In the genomic region with DNA sequence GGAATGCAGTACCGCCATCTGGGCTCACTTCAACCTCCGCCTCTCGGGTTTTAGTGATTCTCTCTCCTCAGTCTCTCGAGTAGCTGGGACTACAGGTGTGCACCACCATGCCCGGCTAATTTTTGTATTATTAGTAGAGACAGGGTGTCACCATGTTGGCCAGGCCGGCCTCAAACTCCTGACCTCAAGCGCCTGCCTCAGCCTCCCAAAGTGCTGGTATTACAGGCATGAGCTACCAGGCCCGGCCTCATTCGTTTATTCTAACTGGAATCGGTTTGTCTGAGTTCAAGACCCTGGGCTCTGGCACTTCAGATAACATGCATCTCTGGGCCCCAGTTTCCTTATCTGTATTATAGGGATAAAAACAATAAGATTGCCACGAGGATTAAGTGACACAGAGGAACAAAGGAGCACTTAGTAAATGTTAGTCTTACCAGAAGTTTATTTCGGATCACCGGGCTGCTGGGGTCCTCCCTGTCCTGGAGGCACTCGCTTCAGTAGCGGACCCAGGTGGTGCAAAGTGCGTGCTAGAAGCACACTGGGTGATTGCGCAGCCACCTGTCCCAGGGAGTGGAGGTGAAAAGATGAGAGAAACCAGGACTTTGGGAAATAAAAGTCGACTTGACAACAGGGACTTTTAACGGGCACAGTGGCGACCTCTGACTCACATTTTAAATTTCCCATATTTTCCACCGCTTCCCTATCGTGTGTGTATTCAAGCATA, we compare ENCODE assay signal across 8 cellular contexts. TPM values are rescaled to one million over a fixed set of nuclear protein-coding genes. Genes with fewer than 3 reads are reported as not detected.
A peak's percentile ranks its signal among the peaks of the same experiment; 100 is the strongest.
DNase-seq lines count a peak whose midpoint lies in the region; ATAC-seq and TF ChIP-seq lines count a peak whose summit lies in the region.

No MANE protein-coding gene starts in this region.

- no peaks in the 10 kb centered on the region for H4K20me1 ChIP-seq in OCI-LY7 (ENCODE audit: insufficient read depth, low read length)

- peaks cover 0 to 5% of the 10 kb centered on the region in 2 donors for H3K27me3 Mint-ChIP-seq in CD8-positive, alpha-beta memory T cell

- POLR2A ChIA-PET in CD8-positive, alpha-beta memory T cell (lab: Charles Lee), result interaction anchor here (0.6 kb wide), 1 partner anchor 47 kb away, joined by 4 read pairs; no protein-coding TSS in a partner anchor
- POLR2A ChIA-PET in OCI-LY7 (lab: Charles Lee), result interaction anchor here (0.6 to 1.2 kb wide), 11 partner anchors 9 to 1714 kb away, joined by 3 to 8 read pairs (median 3); no protein-coding TSS in a partner anchor

- H3K9me3 Mint-ChIP-seq in CD8-positive, alpha-beta memory T cell, result no peaks in the 10 kb centered on the region

- H3K4me3 Mint-ChIP-seq in CD8-positive, alpha-beta memory T cell, result peak overlapping the region; percentile 72 to 98 (median 94)

- H3K9me3 ChIP-seq in CD8-positive, alpha-beta memory T cell (ENCODE audit: low read length), result no peaks in the 10 kb centered on the region
- H3K9me3 ChIP-seq in OCI-LY7 (ENCODE audit: low read length), result no peaks in the 10 kb centered on the region
- H3K9me3 ChIP-seq in effector memory CD4-positive, alpha-beta T cell (ENCODE audit: control insufficient read depth, low read length), result no peaks in the 10 kb centered on the region
- no peaks in the 10 kb centered on the region for H3K9me3 ChIP-seq in muscle layer of colon (ENCODE audit: low read length)

- CTCF ChIA-PET in CD8-positive, alpha-beta memory T cell (lab: Charles Lee), result interaction anchor here (1.1 kb wide), 1 partner anchor 42 kb away, joined by 4 read pairs; no protein-coding TSS in a partner anchor
- CTCF ChIA-PET in OCI-LY7 (lab: Charles Lee; ENCODE audit: unreplicated experiment), result interaction anchor here (0.6 to 1.5 kb wide), 2 partner anchors 8 to 353 kb away, joined by 3 read pairs; no protein-coding TSS in a partner anchor

- H3K36me3 ChIP-seq in CD8-positive, alpha-beta memory T cell (ENCODE audit: insufficient read depth, low read length), result no peaks in the 10 kb centered on the region
- H3K36me3 ChIP-seq in OCI-LY7 (ENCODE audit: insufficient read depth, low read length) (no peaks in the 10 kb centered on the region), muscle layer of colon (ENCODE audit: insufficient read depth, low read length) (no peaks in the 10 kb centered on the region)
- H3K36me3 ChIP-seq in effector memory CD4-positive, alpha-beta T cell (ENCODE audit: control insufficient read depth, insufficient read depth, low read length), result no peaks in the 10 kb centered on the region

- H3K4me1 ChIP-seq in CD8-positive, alpha-beta memory T cell (ENCODE audit: insufficient read depth, low read length), result peaks cover 16% of the 10 kb centered on the region
- peaks cover 35% of the 10 kb centered on the region for H3K4me1 ChIP-seq in OCI-LY7 (ENCODE audit: insufficient read depth, low read length, poor library complexity, severe bottlenecking)
- peaks cover 11% of the 10 kb centered on the region for H3K4me1 ChIP-seq in effector memory CD4-positive, alpha-beta T cell (ENCODE audit: control insufficient read depth, insufficient read depth, low read length, poor library complexity, severe bottlenecking)
- peaks cover 47% of the 10 kb centered on the region for H3K4me1 ChIP-seq in muscle layer of colon (ENCODE audit: insufficient read depth, low read length)

- no peak overlapping the region for H3K27ac ChIP-seq in CD8-positive, alpha-beta memory T cell (ENCODE audit: low read depth, low read length)
- no peak overlapping the region for H3K27ac ChIP-seq in OCI-LY7 (ENCODE audit: low read depth, low read length, poor library complexity, severe bottlenecking)
- H3K27ac ChIP-seq in effector memory CD4-positive, alpha-beta T cell (ENCODE audit: insufficient read depth, low read length, poor library complexity, severe bottlenecking), result peak overlapping the region; percentile 53
- H3K27ac ChIP-seq in muscle layer of colon (ENCODE audit: low read depth, low read length), result peak overlapping the region; percentile 93

- peak overlapping the region; percentile 44; the same call in 1 of the 2 replicates for H2AFZ ChIP-seq in OCI-LY7 (ENCODE audit: low read length)

- ATAC-seq in HG03378 (IDR thresholded peaks at IDR 0.05; ENCODE audit: unreplicated experiment), result no peak

- H3K36me3 Mint-ChIP-seq in CD8-positive, alpha-beta memory T cell, result peaks cover 0 to 3% (median 1%) of the 10 kb centered on the region in 3 donors

- peaks cover 19% of the 10 kb centered on the region; the same call in 1 of the 2 replicates for H3K79me2 ChIP-seq in OCI-LY7 (ENCODE audit: insufficient read depth, low read depth, low read length)

- peak overlapping the region; percentile 89 for H3K9ac ChIP-seq in muscle layer of colon (ENCODE audit: low read length)

- TF ChIP-seq CTCF in OCI-LY7 (conservative IDR thresholded peaks at IDR 0.05; ENCODE audit: low read length), result no peak

- no peaks in the 10 kb centered on the region for H3K27me3 ChIP-seq in CD8-positive, alpha-beta memory T cell (ENCODE audit: insufficient read depth, low read length, poor library complexity, severe bottlenecking)
- no peaks in the 10 kb centered on the region for H3K27me3 ChIP-seq in effector memory CD4-positive, alpha-beta T cell (replicated peaks; ENCODE audit: control insufficient read depth, insufficient read depth, low read length, poor library complexity, severe bottlenecking)
- H3K27me3 ChIP-seq in muscle layer of colon (ENCODE audit: control insufficient read depth in 1 of 2, insufficient read depth in 2 of 2, low read length in 2 of 2), result no peaks in the 10 kb centered on the region

- DNase-seq in CD8-positive, alpha-beta memory T cell, result no peak
- DNase-seq in OCI-LY7 (ENCODE audit: low spot score) (no peak), H4 (ENCODE audit: low spot score) (no peak), GM19238 (ENCODE audit: insufficient read length, low spot score) (no peak), middle frontal gyrus (ENCODE audit: extremely low spot score, low spot score) (no peak)
- no peak for DNase-seq in effector memory CD4-positive, alpha-beta T cell

- H3K4me1 Mint-ChIP-seq in CD8-positive, alpha-beta memory T cell, result peaks cover 12 to 25% (median 18%) of the 10 kb centered on the region in 3 donors

- peak overlapping the region; percentile 58 for H3K4me2 ChIP-seq in OCI-LY7 (ENCODE audit: low read length)

- intact Hi-C loops in OCI-LY7 (cut with micrococcal nuclease; ENCODE audit: unreplicated experiment), result loop anchor here (2.0 kb wide), 1 partner anchor 57 kb away; a partner anchor contains a TSS

- peak overlapping the region; percentile 39 to 88 (median 78) for H3K27ac Mint-ChIP-seq in CD8-positive, alpha-beta memory T cell

- peak overlapping the region; percentile 60 for H3K4me3 ChIP-seq in CD8-positive, alpha-beta memory T cell (ENCODE audit: low read length)
- H3K4me3 ChIP-seq in OCI-LY7 (ENCODE audit: low read depth, low read length, poor library complexity, severe bottlenecking), result peak overlapping the region; percentile 35
- peak overlapping the region; percentile 74 for H3K4me3 ChIP-seq in effector memory CD4-positive, alpha-beta T cell (ENCODE audit: insufficient read depth, low read depth, low read length, poor library complexity, severe bottlenecking)
- H3K4me3 ChIP-seq in muscle layer of colon (ENCODE audit: low read depth in 1 of 2, low read length in 2 of 2), result peak overlapping the region; percentile 2 to 61

- no peaks in the 10 kb centered on the region for H3K9me2 ChIP-seq in OCI-LY7 (ENCODE audit: insufficient read depth, low read length)

- no TSS peak for BruUV-seq in OCI-LY7 (replicated peaks; lab: Mats Ljungman, UMichigan)

RNA-seq across cellular contexts. Expression of a gene that starts 37.5 kb away (rescaled TPM):
- total RNA-seq in CD8-positive, alpha-beta memory T cell, result 1 to 10 TPM; 7.8 to 7.9 TPM
- 1.4 TPM for polyA plus RNA-seq in CD8-positive, alpha-beta memory T cell
- total RNA-seq in OCI-LY7 (2014; rRNA removed; shearing (Covaris generic)), result 19.7 and 25.6 TPM in 2 replicates
- 45.1 and 46.2 TPM in 2 replicates for total RNA-seq in OCI-LY7 (2022)
- total RNA-seq in H4 (2014; rRNA removed; shearing (Covaris generic)), result 1.6 and 2.2 TPM in 2 replicates

RNA-seq across cellular contexts. Expression of a gene that starts 56.5 kb away (rescaled TPM):
- total RNA-seq in CD8-positive, alpha-beta memory T cell, result 100 to 1,000 TPM in 1 of 2 experiments, 10 to 100 TPM in 1; 92.3 to 101 TPM
- 37.7 TPM for polyA plus RNA-seq in CD8-positive, alpha-beta memory T cell
- total RNA-seq in OCI-LY7 (2014; rRNA removed; shearing (Covaris generic)), result 50.7 and 60.6 TPM in 2 replicates
- total RNA-seq in OCI-LY7 (2022), result 84.1 and 85.0 TPM in 2 replicates
- total RNA-seq in H4 (2014; rRNA removed; shearing (Covaris generic)), result 57.7 and 58.0 TPM in 2 replicates

Comparison
In these comparisons a context has a peak if more than half of its experiments do, and no peak if none do; other contexts are left out.
1. H3K27ac ChIP-seq: peak in effector memory CD4-positive, alpha-beta T cell (single experiment) and muscle layer of colon (single experiment); none in CD8-positive, alpha-beta memory T cell (single experiment) and OCI-LY7 (single experiment).
2. Peak in every context shown above with its lines, with median percentiles within 50 percentile points of each other: H3K4me3 ChIP-seq.